In the genomic region with DNA sequence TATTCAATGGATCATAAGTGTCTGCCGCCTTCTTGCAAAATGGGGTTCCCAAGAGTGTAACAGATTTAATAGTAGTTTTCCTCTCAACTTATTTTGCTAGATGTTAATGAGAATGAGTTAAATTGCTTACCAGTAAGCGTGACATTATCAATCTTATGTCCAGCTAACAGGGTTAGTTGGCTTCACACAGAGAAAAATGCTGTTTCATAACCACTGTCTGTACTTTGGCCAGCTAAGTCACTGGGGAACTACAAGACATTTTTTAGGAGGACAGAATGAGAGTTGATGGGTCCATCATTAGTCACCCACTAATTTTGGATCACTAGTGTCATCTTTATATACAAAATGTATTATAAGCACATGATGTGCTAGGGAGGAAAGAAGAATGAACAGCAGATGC, we compare ENCODE assay signal across 10 cellular contexts.
DNase-seq lines count a peak whose midpoint lies in the region; ATAC-seq lines count a peak whose summit lies in the region.
"Had no signal": no experiment of that assay in that cellular context is flagged by ENCODE, and none has a peak within 500 bp of the region (broad histone marks: within the 10 kb centered on the region; RNA-seq: fewer than 3 reads in every experiment).

No MANE protein-coding gene starts in this region.

- ATAC-seq in GM21526 (IDR thresholded peaks at IDR 0.05; ENCODE audit: low FRiP score, unreplicated experiment) = no peak
- ATAC-seq in HG03159 (IDR thresholded peaks at IDR 0.05; ENCODE audit: unreplicated experiment) = no peak

- H3K79me2 ChIP-seq in ACC112 (ENCODE audit: control insufficient read depth, insufficient read depth, low read length, unreplicated experiment) = peaks cover 35% of the 10 kb centered on the region

- H3K27me3 ChIP-seq in ACC112 (ENCODE audit: insufficient read depth, low read length) (no peaks in the 10 kb centered on the region), HUES6 (ENCODE audit: control insufficient read depth, insufficient read depth, low read length) (no peaks in the 10 kb centered on the region), mucosa of rectum (ENCODE audit: control insufficient read depth in 2 of 2, insufficient read depth in 2 of 2, low read length in 2 of 2) (no peaks in the 10 kb centered on the region)

- H2AFZ ChIP-seq in ACC112 (ENCODE audit: low read length, unreplicated experiment) = peak overlapping the region; percentile 58

- H3K27ac ChIP-seq in ACC112 (ENCODE audit: low read depth, low read length) (peak overlapping the region; percentile 84), HUES6 (ENCODE audit: low read depth, low read length) (no peak overlapping the region), cingulate gyrus (ENCODE audit: low read depth, low read length) (peak overlapping the region; percentile 93), mucosa of rectum (ENCODE audit: low read depth in 2 of 2, low read length in 2 of 2) (peak overlapping the region; percentile 97 to 99)

- peak overlapping the region; percentile 96 for H3K4me3 ChIP-seq in ACC112 (ENCODE audit: low read depth, low read length)
- peak overlapping the region; percentile 79 for H3K4me3 ChIP-seq in HUES6 (ENCODE audit: low read depth, low read length)
- peak overlapping the region; percentile 89 to 96 for H3K4me3 ChIP-seq in mucosa of rectum (ENCODE audit: low read length in 2 of 2)

- DNase-seq in NCI-H1436 treated with DMSO at 0.1 percent for 48 hours (lab: John Stamatoyannopoulos, UW) = no peak
- no peak for DNase-seq in NCI-H446 treated with DMSO at 0.1 percent for 48 hours (lab: John Stamatoyannopoulos, UW)
- DNase-seq: cerebellar nuclear complex, DMS 273 treated with DMSO at 0.1 percent for 48 hours had no signal

- peaks cover 14% of the 10 kb centered on the region for H3K4me1 ChIP-seq in ACC112 (ENCODE audit: control insufficient read depth, insufficient read depth, low read length, unreplicated experiment)
- H3K4me1 ChIP-seq in HUES6 (ENCODE audit: control insufficient read depth, insufficient read depth, low read length) = peaks cover 16% of the 10 kb centered on the region
- H3K4me1 ChIP-seq in mucosa of rectum (ENCODE audit: control insufficient read depth in 2 of 2, insufficient read depth in 2 of 2, low read length in 2 of 2) = peaks cover 12 to 21% of the 10 kb centered on the region in 2 donors

- H3K9me3 ChIP-seq in HUES6 (ENCODE audit: control insufficient read depth, insufficient read depth, low read depth, low read length) (no peaks in the 10 kb centered on the region), mucosa of rectum (ENCODE audit: control insufficient read depth in 2 of 2, low read length in 2 of 2) (no peaks in the 10 kb centered on the region)

- H3K9ac ChIP-seq in HUES6 (ENCODE audit: low read length) = peak overlapping the region; percentile 82
- peak overlapping the region; percentile 95 for H3K9ac ChIP-seq in mucosa of rectum (ENCODE audit: low read depth in 1 of 2, low read length in 2 of 2)

- H3K36me3 ChIP-seq in ACC112 (ENCODE audit: insufficient read depth, low read length) (peaks cover 11% of the 10 kb centered on the region; the same call in 1 of the 2 replicates), HUES6 (ENCODE audit: control insufficient read depth, insufficient read depth, low read length) (peaks cover 11% of the 10 kb centered on the region), mucosa of rectum (ENCODE audit: control insufficient read depth in 2 of 2, insufficient read depth in 2 of 2, low read length in 2 of 2) (peaks cover 5 to 7% of the 10 kb centered on the region in 2 donors)
